In the genomic region with DNA sequence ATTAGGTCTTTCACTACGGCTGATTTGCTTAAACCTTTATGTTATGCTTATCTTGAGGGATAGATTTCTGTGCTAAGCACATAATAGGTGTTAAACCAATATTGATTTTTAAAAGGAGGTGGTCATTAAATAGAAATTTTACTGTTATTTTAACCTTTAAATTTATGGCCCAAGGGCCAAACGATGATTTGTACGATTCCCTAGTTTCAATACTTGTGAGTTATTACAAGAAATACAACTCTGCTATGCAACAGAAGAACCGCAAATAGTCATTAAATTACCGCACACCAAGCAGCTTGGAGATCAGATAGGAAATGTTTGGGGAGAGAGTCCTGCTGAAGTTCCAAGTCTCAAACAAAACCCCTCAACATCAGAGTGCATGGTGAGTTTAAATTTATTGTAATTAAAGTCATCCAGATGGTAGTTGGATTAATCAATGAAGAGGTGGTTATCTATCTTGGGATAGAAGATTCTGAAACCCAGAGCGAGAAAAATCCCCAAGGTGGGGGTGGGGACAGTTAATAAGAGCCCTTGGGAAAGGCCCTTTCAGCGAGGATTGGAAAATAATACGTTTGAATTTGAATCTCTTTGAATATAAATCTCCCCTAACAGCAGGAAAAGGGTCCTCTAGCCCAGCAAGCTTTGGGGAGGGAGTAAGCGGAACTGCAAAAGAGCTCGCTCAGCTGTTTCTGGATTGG, we compare ENCODE assay signal across 1 cellular context.
TF ChIP-seq lines count a peak whose summit lies in the region.

No MANE protein-coding gene starts in this region.

TF ChIP-seq in GM12878, 131 proteins besides CTCF, POLR2A, EP300 and RAD21 (continued from another document):
- TF ChIP-seq, protein P1, sequence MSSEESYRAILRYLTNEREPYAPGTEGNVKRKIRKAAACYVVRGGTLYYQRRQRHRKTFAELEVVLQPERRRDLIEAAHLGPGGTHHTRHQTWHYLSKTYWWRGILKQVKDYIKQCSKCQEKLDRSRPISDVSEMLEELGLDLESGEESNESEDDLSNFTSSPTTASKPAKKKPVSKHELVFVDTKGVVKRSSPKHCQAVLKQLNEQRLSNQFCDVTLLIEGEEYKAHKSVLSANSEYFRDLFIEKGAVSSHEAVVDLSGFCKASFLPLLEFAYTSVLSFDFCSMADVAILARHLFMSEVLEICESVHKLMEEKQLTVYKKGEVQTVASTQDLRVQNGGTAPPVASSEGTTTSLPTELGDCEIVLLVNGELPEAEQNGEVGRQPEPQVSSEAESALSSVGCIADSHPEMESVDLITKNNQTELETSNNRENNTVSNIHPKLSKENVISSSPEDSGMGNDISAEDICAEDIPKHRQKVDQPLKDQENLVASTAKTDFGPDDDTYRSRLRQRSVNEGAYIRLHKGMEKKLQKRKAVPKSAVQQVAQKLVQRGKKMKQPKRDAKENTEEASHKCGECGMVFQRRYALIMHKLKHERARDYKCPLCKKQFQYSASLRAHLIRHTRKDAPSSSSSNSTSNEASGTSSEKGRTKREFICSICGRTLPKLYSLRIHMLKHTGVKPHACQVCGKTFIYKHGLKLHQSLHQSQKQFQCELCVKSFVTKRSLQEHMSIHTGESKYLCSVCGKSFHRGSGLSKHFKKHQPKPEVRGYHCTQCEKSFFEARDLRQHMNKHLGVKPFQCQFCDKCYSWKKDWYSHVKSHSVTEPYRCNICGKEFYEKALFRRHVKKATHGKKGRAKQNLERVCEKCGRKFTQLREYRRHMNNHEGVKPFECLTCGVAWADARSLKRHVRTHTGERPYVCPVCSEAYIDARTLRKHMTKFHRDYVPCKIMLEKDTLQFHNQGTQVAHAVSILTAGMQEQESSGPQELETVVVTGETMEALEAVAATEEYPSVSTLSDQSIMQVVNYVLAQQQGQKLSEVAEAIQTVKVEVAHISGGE (CRISPR knock-in tag; IDR thresholded peaks at IDR 0.05) = no peak
- TF ChIP-seq BRCA1 (IDR thresholded peaks at IDR 0.05; ENCODE audit: low read depth, low read length) (no peak), BCLAF1 (IDR thresholded peaks at IDR 0.05) (no peak), CEBPZ (IDR thresholded peaks at IDR 0.05; ENCODE audit: low read depth, low read length) (no peak), TCF12 (IDR thresholded peaks at IDR 0.05; ENCODE audit: low read depth, low read length) (no peak), RUNX3 (IDR thresholded peaks at IDR 0.05; ENCODE audit: low read length) (peak; percentile 79), BHLHE40 (IDR thresholded peaks at IDR 0.05; ENCODE audit: borderline replicate concordance in 1 of 2, low read depth in 2 of 2, low read length in 1 of 2) (no peak)
- TF ChIP-seq, protein P2, sequence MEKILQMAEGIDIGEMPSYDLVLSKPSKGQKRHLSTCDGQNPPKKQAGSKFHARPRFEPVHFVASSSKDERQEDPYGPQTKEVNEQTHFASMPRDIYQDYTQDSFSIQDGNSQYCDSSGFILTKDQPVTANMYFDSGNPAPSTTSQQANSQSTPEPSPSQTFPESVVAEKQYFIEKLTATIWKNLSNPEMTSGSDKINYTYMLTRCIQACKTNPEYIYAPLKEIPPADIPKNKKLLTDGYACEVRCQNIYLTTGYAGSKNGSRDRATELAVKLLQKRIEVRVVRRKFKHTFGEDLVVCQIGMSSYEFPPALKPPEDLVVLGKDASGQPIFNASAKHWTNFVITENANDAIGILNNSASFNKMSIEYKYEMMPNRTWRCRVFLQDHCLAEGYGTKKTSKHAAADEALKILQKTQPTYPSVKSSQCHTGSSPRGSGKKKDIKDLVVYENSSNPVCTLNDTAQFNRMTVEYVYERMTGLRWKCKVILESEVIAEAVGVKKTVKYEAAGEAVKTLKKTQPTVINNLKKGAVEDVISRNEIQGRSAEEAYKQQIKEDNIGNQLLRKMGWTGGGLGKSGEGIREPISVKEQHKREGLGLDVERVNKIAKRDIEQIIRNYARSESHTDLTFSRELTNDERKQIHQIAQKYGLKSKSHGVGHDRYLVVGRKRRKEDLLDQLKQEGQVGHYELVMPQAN (conservative IDR thresholded peaks at IDR 0.05) = no peak
- TF ChIP-seq, protein P3, sequence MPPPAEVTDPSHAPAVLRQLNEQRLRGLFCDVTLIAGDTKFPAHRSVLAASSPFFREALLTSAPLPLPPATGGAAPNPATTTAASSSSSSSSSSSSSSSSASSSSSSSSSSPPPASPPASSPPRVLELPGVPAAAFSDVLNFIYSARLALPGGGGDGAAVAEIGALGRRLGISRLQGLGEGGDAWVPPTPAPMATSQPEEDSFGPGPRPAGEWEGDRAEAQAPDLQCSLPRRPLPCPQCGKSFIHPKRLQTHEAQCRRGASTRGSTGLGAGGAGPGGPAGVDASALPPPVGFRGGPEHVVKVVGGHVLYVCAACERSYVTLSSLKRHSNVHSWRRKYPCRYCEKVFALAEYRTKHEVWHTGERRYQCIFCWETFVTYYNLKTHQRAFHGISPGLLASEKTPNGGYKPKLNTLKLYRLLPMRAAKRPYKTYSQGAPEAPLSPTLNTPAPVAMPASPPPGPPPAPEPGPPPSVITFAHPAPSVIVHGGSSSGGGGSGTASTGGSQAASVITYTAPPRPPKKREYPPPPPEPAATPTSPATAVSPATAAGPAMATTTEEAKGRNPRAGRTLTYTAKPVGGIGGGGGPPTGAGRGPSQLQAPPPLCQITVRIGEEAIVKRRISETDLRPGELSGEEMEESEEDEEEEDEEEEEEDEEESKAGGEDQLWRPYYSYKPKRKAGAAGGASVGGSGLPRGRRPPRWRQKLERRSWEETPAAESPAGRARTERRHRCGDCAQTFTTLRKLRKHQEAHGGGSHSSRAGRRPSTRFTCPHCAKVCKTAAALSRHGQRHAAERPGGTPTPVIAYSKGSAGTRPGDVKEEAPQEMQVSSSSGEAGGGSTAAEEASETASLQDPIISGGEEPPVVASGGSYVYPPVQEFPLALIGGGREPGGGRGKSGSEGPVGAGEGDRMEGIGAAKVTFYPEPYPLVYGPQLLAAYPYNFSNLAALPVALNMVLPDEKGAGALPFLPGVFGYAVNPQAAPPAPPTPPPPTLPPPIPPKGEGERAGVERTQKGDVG (CRISPR knock-in tag; IDR thresholded peaks at IDR 0.05) = no peak
